ENCODE assay signal across 25 cellular contexts in genomic region chr2:97919858-97920257, GRCh38.
"Had no signal": no experiment of that assay in that cellular context is flagged by ENCODE, and none has a peak within 500 bp of the region (broad histone marks: within the 10 kb centered on the region; RNA-seq: fewer than 3 reads in every experiment).

No MANE protein-coding gene starts in this region.

- DNase-seq: dermis blood vessel endothelial cell; effector memory CD4-positive, alpha-beta T cell; erythroblast; left cardiac atrium; left lung; mesenchymal stem cell; midbrain; naive thymus-derived CD4-positive, alpha-beta T cell; occipital lobe; ovary; posterior cingulate gyrus; psoas muscle; right cardiac atrium; sigmoid colon; stimulated activated CD4-positive, alpha-beta T cell treated with anti-CD3 and anti-CD28 coated beads, Interleukin-2, amount 100 ng/mL, for 24 hours; stimulated activated CD4-positive, alpha-beta T cell treated with anti-CD3 and anti-CD28 coated beads, Interleukin-4, amount 100 ng/mL, for 24 hours; stimulated activated naive CD4-positive, alpha-beta T cell treated with Interleukin-2 at 50 U/mL for 16 hours; stomach; thyroid gland; trophoblast cell had no signal

- H3K4me2 ChIP-seq: neural progenitor cell had no signal

- H3K9me3 ChIP-seq: left lung, ovary, sigmoid colon, stomach, thyroid gland, vagina had no signal

- H3K4me1 ChIP-seq: left lung, neural progenitor cell, thyroid gland had no signal

- FAIRE-seq: endometrium, frontal cortex had no signal

- H3K27ac ChIP-seq: coronary artery, left lung, neural progenitor cell, ovary, sigmoid colon, stomach, thyroid gland, vagina had no signal

- H3K36me3 ChIP-seq: neural progenitor cell, ovary, thyroid gland had no signal

- H3K9ac ChIP-seq: neural progenitor cell had no signal

- H3K27me3 ChIP-seq: left lung, neural progenitor cell, ovary, sigmoid colon, stomach, thyroid gland, vagina had no signal

- H3K4me3 ChIP-seq: coronary artery, left lung, neural progenitor cell, ovary, psoas muscle, sigmoid colon, stomach, thyroid gland, vagina had no signal
